In genomic region chr21:38567577-38568360, GRCh38 we compare ENCODE assay signal across 15 cellular contexts.
DNase-seq lines count a peak whose midpoint lies in the region; ATAC-seq, FAIRE-seq and TF ChIP-seq lines count a peak whose summit lies in the region.
"Had no signal": no experiment of that assay in that cellular context is flagged by ENCODE, and none has a peak within 500 bp of the region (broad histone marks: within the 10 kb centered on the region; RNA-seq: fewer than 3 reads in every experiment).

No MANE protein-coding gene starts in this region.

- TF ChIP-seq EP300 in tibial nerve (IDR thresholded peaks at IDR 0.05), result no peak

- H3K27me3 Mint-ChIP-seq in CD8-positive, alpha-beta T cell (ENCODE audit: low read depth), result peaks cover 7% of the 10 kb centered on the region
- H3K27me3 Mint-ChIP-seq: activated naive CD8-positive, alpha-beta T cell treated with anti-CD3 and anti-CD28 coated beads, Interleukin-2, amount 10 ng/mL, durations not matched to agents 7 days and 5 days; CD8-positive, alpha-beta memory T cell had no signal

- no peak overlapping the region for H2BK5ac ChIP-seq in mesendoderm (ENCODE audit: low read length)

- no peak overlapping the region for H3K23ac ChIP-seq in mesendoderm (ENCODE audit: low read length)

- H3K79me2 ChIP-seq in ACC112 (ENCODE audit: control insufficient read depth, insufficient read depth, low read length, unreplicated experiment), result no peaks in the 10 kb centered on the region
- H3K79me2 ChIP-seq in mesendoderm (ENCODE audit: control insufficient read depth, insufficient read depth, low read length), result no peaks in the 10 kb centered on the region

- no peak for FAIRE-seq in HTR-8/SVneo (lab: Jason Lieb, UNC)
- FAIRE-seq: GM12892, pancreas had no signal

- H2AFZ ChIP-seq in ACC112 (ENCODE audit: low read length, unreplicated experiment), result peak overlapping the region; percentile 20

- H3K4me1 ChIP-seq in ACC112 (ENCODE audit: control insufficient read depth, insufficient read depth, low read length, unreplicated experiment) (no peaks in the 10 kb centered on the region), mesendoderm (ENCODE audit: control insufficient read depth, low read depth, low read length) (no peaks in the 10 kb centered on the region), tibial nerve (peaks cover 0 to 10% (median 0%) of the 10 kb centered on the region in 4 donors)
- H3K4me1 ChIP-seq in CD8-positive, alpha-beta T cell (ENCODE audit: insufficient read depth, low read length), result no peaks in the 10 kb centered on the region
- H3K4me1 ChIP-seq: heart right ventricle, pancreas had no signal

- intact Hi-C loops in CD8-positive, alpha-beta T cell (cut with DNase I, micrococcal nuclease), result no loop called here

- H3K18ac ChIP-seq in mesendoderm (ENCODE audit: low read length), result no peak overlapping the region

- no peak overlapping the region for H3K56ac ChIP-seq in mesendoderm (ENCODE audit: low read length)

- WGBS in mesendoderm (ENCODE audit: extremely low coverage, insufficient coverage, low lambda C conversion rate), result no CpG with 5 or more reads among the region's 21 CpGs
- 24 to 36% methylated on average over 21 of the region's 21 CpGs for WGBS in tibial nerve, 2 donors

- POLR2A ChIA-PET in CD8-positive, alpha-beta T cell (lab: Charles Lee), result no interaction called here

- no peak overlapping the region for H3K4me3 Mint-ChIP-seq in CD8-positive, alpha-beta T cell
- H3K4me3 Mint-ChIP-seq: activated naive CD8-positive, alpha-beta T cell treated with anti-CD3 and anti-CD28 coated beads, Interleukin-2, amount 10 ng/mL, durations not matched to agents 7 days and 5 days; CD8-positive, alpha-beta memory T cell had no signal

- TF ChIP-seq POLR2A in tibial nerve (IDR thresholded peaks at IDR 0.05), result no peak

- H3K36me3 ChIP-seq in ACC112 (ENCODE audit: insufficient read depth, low read length) (no peaks in the 10 kb centered on the region), mesendoderm (ENCODE audit: control insufficient read depth, insufficient read depth, low read length) (no peaks in the 10 kb centered on the region), tibial nerve (no peaks in the 10 kb centered on the region)
- H3K36me3 ChIP-seq in CD8-positive, alpha-beta T cell (ENCODE audit: insufficient read depth, low read length), result no peaks in the 10 kb centered on the region
- H3K36me3 ChIP-seq: heart right ventricle, pancreas had no signal

- H3K4ac ChIP-seq in mesendoderm (ENCODE audit: low read depth, low read length), result no peak overlapping the region

- no peak overlapping the region for H3K4me2 ChIP-seq in mesendoderm (ENCODE audit: low read length)

- no peaks in the 10 kb centered on the region for H3K36me3 Mint-ChIP-seq in CD8-positive, alpha-beta T cell
- H3K36me3 Mint-ChIP-seq: activated naive CD8-positive, alpha-beta T cell treated with anti-CD3 and anti-CD28 coated beads, Interleukin-2, amount 10 ng/mL, durations not matched to agents 7 days and 5 days; CD8-positive, alpha-beta memory T cell had no signal

- CTCF ChIA-PET in CD8-positive, alpha-beta T cell (lab: Charles Lee), result no interaction called here

- no peaks in the 10 kb centered on the region for H3K4me1 Mint-ChIP-seq in CD8-positive, alpha-beta T cell (ENCODE audit: low read depth)
- H3K4me1 Mint-ChIP-seq: activated naive CD8-positive, alpha-beta T cell treated with anti-CD3 and anti-CD28 coated beads, Interleukin-2, amount 10 ng/mL, durations not matched to agents 7 days and 5 days; CD8-positive, alpha-beta memory T cell had no signal

- in situ Hi-C loops in ACHN (cut with HindIII; ENCODE audit: low pct_ligation_motif_present, low pct_unique_long_range_greater_than_20kb, low sequenced_read_pairs), result no loop called here

- no peak overlapping the region for H3K27ac ChIP-seq in ACC112 (ENCODE audit: low read depth, low read length)
- H3K27ac ChIP-seq in mesendoderm (ENCODE audit: low read depth, low read length), result no peak overlapping the region
- H3K27ac ChIP-seq in tibial nerve, result no peak overlapping the region
- H3K27ac ChIP-seq in CD8-positive, alpha-beta T cell (ENCODE audit: low read depth, low read length), result no peak overlapping the region
- H3K27ac ChIP-seq: heart right ventricle, pancreas had no signal

- H3K4me3 ChIP-seq in ACC112 (ENCODE audit: low read depth, low read length), result peak overlapping the region; percentile 71
- no peak overlapping the region for H3K4me3 ChIP-seq in cardiac fibroblast (replicated peaks in 1 of 2; ENCODE audit: low read depth in 2 of 2, low read length in 2 of 2)
- no peak overlapping the region for H3K4me3 ChIP-seq in mesendoderm (ENCODE audit: low read length)
- peak overlapping the region in 1 of 4 donors; percentile 9 for H3K4me3 ChIP-seq in tibial nerve
- no peak overlapping the region for H3K4me3 ChIP-seq in CD8-positive, alpha-beta T cell (ENCODE audit: low read depth, low read length)
- H3K4me3 ChIP-seq: pancreas had no signal

- H3K27me3 ChIP-seq in ACC112 (ENCODE audit: insufficient read depth, low read length), result peaks cover 82% of the 10 kb centered on the region
- H3K27me3 ChIP-seq in mesendoderm (ENCODE audit: insufficient read depth, low read length, poor library complexity), result no peaks in the 10 kb centered on the region
- peaks cover 0 to 17% of the 10 kb centered on the region in 2 donors for H3K27me3 ChIP-seq in tibial nerve
- H3K27me3 ChIP-seq in CD8-positive, alpha-beta T cell (ENCODE audit: insufficient read depth, low read length), result no peaks in the 10 kb centered on the region

- no peak overlapping the region for H2BK15ac ChIP-seq in mesendoderm (replicated peaks; ENCODE audit: low read depth)

- H3K9me3 ChIP-seq in tibial nerve, result no peaks in the 10 kb centered on the region
- no peaks in the 10 kb centered on the region for H3K9me3 ChIP-seq in CD8-positive, alpha-beta T cell (ENCODE audit: low read length)
- H3K9me3 ChIP-seq: heart right ventricle, pancreas had no signal

- no peaks in the 10 kb centered on the region for H3K9me3 Mint-ChIP-seq in CD8-positive, alpha-beta T cell
- H3K9me3 Mint-ChIP-seq: activated naive CD8-positive, alpha-beta T cell treated with anti-CD3 and anti-CD28 coated beads, Interleukin-2, amount 10 ng/mL, durations not matched to agents 7 days and 5 days had no signal

- no peak overlapping the region for H2BK120ac ChIP-seq in mesendoderm (ENCODE audit: low read depth, low read length)

- no peak overlapping the region for H4K8ac ChIP-seq in mesendoderm (ENCODE audit: low read depth, low read length)

- H3K9ac ChIP-seq in mesendoderm (ENCODE audit: low read length), result no peak overlapping the region

- ATAC-seq in CD8-positive, alpha-beta T cell, result no peak
- ATAC-seq: heart right ventricle, Panc1, pancreas had no signal

- DNase-seq in HTR-8/SVneo (ENCODE audit: insufficient read length, low spot score) (peak; percentile 26), cardiac fibroblast (ENCODE audit: low read depth in 2 of 2) (peak; percentile 18 to 31), mesendoderm (peak; percentile 40), ACHN (no peak), nucleus accumbens (lab: John Stamatoyannopoulos, UW) (no peak), tibial nerve (ENCODE audit: low spot score in 2 of 2) (no peak)
- DNase-seq in CD8-positive, alpha-beta T cell, result no peak
- DNase-seq: activated CD4-positive, alpha-beta T cell treated with anti-CD3 and anti-CD28 coated beads for 1 hour; activated naive CD8-positive, alpha-beta T cell treated with anti-CD3 and anti-CD28 coated beads, Interleukin-2, amount 10 ng/mL, durations not matched to agents 7 days and 5 days; CD8-positive, alpha-beta memory T cell; heart right ventricle; pancreas had no signal

- H3K79me1 ChIP-seq in mesendoderm (ENCODE audit: low read length), result no peaks in the 10 kb centered on the region

- H4K5ac ChIP-seq in mesendoderm (ENCODE audit: low read length), result no peak overlapping the region

- no peak overlapping the region for H2AK5ac ChIP-seq in mesendoderm (ENCODE audit: low read length)

- no peak for TF ChIP-seq CTCF in cardiac fibroblast (IDR thresholded peaks at IDR 0.05; ENCODE audit: low read depth, low read length)
- no peak for TF ChIP-seq CTCF in tibial nerve (IDR thresholded peaks at IDR 0.05)
- no peak for TF ChIP-seq CTCF in CD8-positive, alpha-beta T cell (IDR thresholded peaks at IDR 0.05)

- H3K27ac Mint-ChIP-seq in CD8-positive, alpha-beta T cell, result no peak overlapping the region
- H3K27ac Mint-ChIP-seq: activated naive CD8-positive, alpha-beta T cell treated with anti-CD3 and anti-CD28 coated beads, Interleukin-2, amount 10 ng/mL, durations not matched to agents 7 days and 5 days; CD8-positive, alpha-beta memory T cell had no signal

Comparison
In these comparisons a context has a peak if more than half of its experiments do, and no peak if none do; other contexts are left out.
1. DNase-seq: peak in HTR-8/SVneo (single experiment), cardiac fibroblast (2 of 2) and mesendoderm (single experiment); none in ACHN (single experiment), nucleus accumbens (0 of 56), tibial nerve (0 of 2) and CD8-positive, alpha-beta T cell (0 of 7).